ENCODE assay signal across 8 cellular contexts in genomic region chr19:43575955-43576451, GRCh38. TPM values are rescaled to one million over a fixed set of nuclear protein-coding genes. Genes with fewer than 3 reads are reported as not detected.
DNase-seq lines count a peak whose midpoint lies in the region; ATAC-seq and TF ChIP-seq lines count a peak whose summit lies in the region.

No MANE protein-coding gene starts in this region.

- peak overlapping the region; percentile 96 for H3K4me3 Mint-ChIP-seq in activated CD4-positive, alpha-beta T cell treated with anti-CD3 and anti-CD28 coated beads, Interleukin-2, amount 10 ng/mL, durations not matched to agents 24 days and 14 days
- H3K4me3 Mint-ChIP-seq in WTC11, result peak overlapping the region; percentile 96
- H3K4me3 Mint-ChIP-seq in stimulated activated naive B cell treated with anti-CD40 and anti-IgM and Interleukin-4, amounts not matched to agents 10 μg/mL and 1 μg/mL and 100 μg/mL, for 72 hours, result peak overlapping the region; percentile 97 to 99

- in situ Hi-C loops in ACHN (cut with HindIII; ENCODE audit: low pct_ligation_motif_present, low pct_unique_long_range_greater_than_20kb, low sequenced_read_pairs), result no loop called here

- H3K4me1 Mint-ChIP-seq in activated CD4-positive, alpha-beta T cell treated with anti-CD3 and anti-CD28 coated beads, Interleukin-2, amount 10 ng/mL, durations not matched to agents 24 days and 14 days, result peaks cover 29% of the 10 kb centered on the region
- H3K4me1 Mint-ChIP-seq in WTC11, result peaks cover 36% of the 10 kb centered on the region
- H3K4me1 Mint-ChIP-seq in stimulated activated naive B cell treated with anti-CD40 and anti-IgM and Interleukin-4, amounts not matched to agents 10 μg/mL and 1 μg/mL and 100 μg/mL, for 72 hours, result peaks cover 26 to 61% of the 10 kb centered on the region in 2 donors

- peaks cover 14% of the 10 kb centered on the region for H3K36me3 Mint-ChIP-seq in activated CD4-positive, alpha-beta T cell treated with anti-CD3 and anti-CD28 coated beads, Interleukin-2, amount 10 ng/mL, durations not matched to agents 24 days and 14 days (ENCODE audit: low read depth)
- no peaks in the 10 kb centered on the region; the same call in 1 of the 2 replicates for H3K36me3 Mint-ChIP-seq in WTC11
- H3K36me3 Mint-ChIP-seq in stimulated activated naive B cell treated with anti-CD40 and anti-IgM and Interleukin-4, amounts not matched to agents 10 μg/mL and 1 μg/mL and 100 μg/mL, for 72 hours, result peaks cover 5 to 17% of the 10 kb centered on the region in 2 donors

- TF ChIP-seq CTCF in WTC11 (IDR thresholded peaks at IDR 0.05), result no peak

- peak; percentile 68 for DNase-seq in activated CD4-positive, alpha-beta T cell treated with anti-CD3 and anti-CD28 coated beads, Interleukin-2, amount 10 ng/mL, durations not matched to agents 24 days and 14 days
- DNase-seq in activated CD4-positive, alpha-beta T cell treated with anti-CD3 and anti-CD28 coated beads, Interleukin-2, amount 50 U/mL, for 48 hours, result no peak
- no peak for DNase-seq in WTC11 (ENCODE audit: low spot score)
- DNase-seq in left ventricle myocardium superior, result no peak
- no peak for DNase-seq in stimulated activated naive B cell treated with anti-CD40 and anti-IgM and Interleukin-4, amounts not matched to agents 10 μg/mL and 1 μg/mL and 100 μg/mL, for 72 hours
- no peak for DNase-seq in CD1c-positive myeloid dendritic cell (ENCODE audit: extremely low spot score)
- no peak for DNase-seq in ACHN

- peak overlapping the region; percentile 68 for H3K27ac Mint-ChIP-seq in activated CD4-positive, alpha-beta T cell treated with anti-CD3 and anti-CD28 coated beads, Interleukin-2, amount 10 ng/mL, durations not matched to agents 24 days and 14 days
- H3K27ac Mint-ChIP-seq in WTC11, result peak overlapping the region; percentile 80
- peak overlapping the region; percentile 91 for H3K27ac Mint-ChIP-seq in stimulated activated naive B cell treated with anti-CD40 and anti-IgM and Interleukin-4, amounts not matched to agents 10 μg/mL and 1 μg/mL and 100 μg/mL, for 72 hours

- CTCF ChIA-PET in WTC11 (lab: Charles Lee), result interaction anchor here (0.8 to 2.8 kb wide), 4 partner anchors 20 to 93 kb away, joined by 3 to 17 read pairs (median 5); partner anchors contain the start of genes IRGQ and ZNF576

- TF ChIP-seq POLR2A in GM18505 (IDR thresholded peaks at IDR 0.05; ENCODE audit: borderline replicate concordance, extremely low read depth, insufficient read depth, insufficient read length), result no peak

- POLR2A ChIA-PET in WTC11 (lab: Charles Lee), result no interaction called here

- ATAC-seq in WTC11 (no peak; the same call in 1 of the 2 replicates), left ventricle myocardium superior (peak; percentile 1), GM18505 (IDR thresholded peaks at IDR 0.05; ENCODE audit: unreplicated experiment) (no peak)
- ATAC-seq in stimulated activated naive B cell treated with anti-CD40 and anti-IgM and Interleukin-4, amounts not matched to agents 10 μg/mL and 1 μg/mL and 100 μg/mL, for 72 hours (replicated peaks), result peak; percentile 2

- no peaks in the 10 kb centered on the region for H3K27me3 Mint-ChIP-seq in activated CD4-positive, alpha-beta T cell treated with anti-CD3 and anti-CD28 coated beads, Interleukin-2, amount 10 ng/mL, durations not matched to agents 24 days and 14 days
- no peaks in the 10 kb centered on the region; the same call in none of the 2 replicates for H3K27me3 Mint-ChIP-seq in WTC11 (ENCODE audit: low read depth)
- H3K27me3 Mint-ChIP-seq in stimulated activated naive B cell treated with anti-CD40 and anti-IgM and Interleukin-4, amounts not matched to agents 10 μg/mL and 1 μg/mL and 100 μg/mL, for 72 hours, result no peaks in the 10 kb centered on the region

- H3K9me3 Mint-ChIP-seq in activated CD4-positive, alpha-beta T cell treated with anti-CD3 and anti-CD28 coated beads, Interleukin-2, amount 10 ng/mL, durations not matched to agents 24 days and 14 days, result no peaks in the 10 kb centered on the region
- no peaks in the 10 kb centered on the region for H3K9me3 Mint-ChIP-seq in WTC11
- H3K9me3 Mint-ChIP-seq in stimulated activated naive B cell treated with anti-CD40 and anti-IgM and Interleukin-4, amounts not matched to agents 10 μg/mL and 1 μg/mL and 100 μg/mL, for 72 hours, result no peaks in the 10 kb centered on the region

- intact Hi-C loops in activated CD4-positive, alpha-beta T cell treated with anti-CD3 and anti-CD28 coated beads, Interleukin-2, amount 10 ng/mL, durations not matched to agents 24 days and 14 days (cut with micrococcal nuclease), result loop anchor here (1.0 to 5.0 kb wide), 5 partner anchors 20 to 129 kb away; partner anchors contain the start of genes IRGQ, ZNF428, ZNF575 and ZNF576
- intact Hi-C loops in left ventricle myocardium superior (cut with micrococcal nuclease), result no loop called here

TF ChIP-seq in WTC11, 78 proteins besides CTCF, POLR2A, EP300 and RAD21:
- TF ChIP-seq ZNF263 (CRISPR knock-in tag; IDR thresholded peaks at IDR 0.05; ENCODE audit: low read depth), result no peak
- no peak for TF ChIP-seq HMGA2 (CRISPR knock-in tag; IDR thresholded peaks at IDR 0.05)
- TF ChIP-seq, protein P1, sequence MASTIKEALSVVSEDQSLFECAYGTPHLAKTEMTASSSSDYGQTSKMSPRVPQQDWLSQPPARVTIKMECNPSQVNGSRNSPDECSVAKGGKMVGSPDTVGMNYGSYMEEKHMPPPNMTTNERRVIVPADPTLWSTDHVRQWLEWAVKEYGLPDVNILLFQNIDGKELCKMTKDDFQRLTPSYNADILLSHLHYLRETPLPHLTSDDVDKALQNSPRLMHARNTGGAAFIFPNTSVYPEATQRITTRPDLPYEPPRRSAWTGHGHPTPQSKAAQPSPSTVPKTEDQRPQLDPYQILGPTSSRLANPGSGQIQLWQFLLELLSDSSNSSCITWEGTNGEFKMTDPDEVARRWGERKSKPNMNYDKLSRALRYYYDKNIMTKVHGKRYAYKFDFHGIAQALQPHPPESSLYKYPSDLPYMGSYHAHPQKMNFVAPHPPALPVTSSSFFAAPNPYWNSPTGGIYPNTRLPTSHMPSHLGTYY (CRISPR knock-in tag; IDR thresholded peaks at IDR 0.05), result no peak
- TF ChIP-seq ETV6 (CRISPR knock-in tag; IDR thresholded peaks at IDR 0.05), result no peak
- no peak for TF ChIP-seq FOXK1 (CRISPR knock-in tag; IDR thresholded peaks at IDR 0.05)
- TF ChIP-seq ZNF396 (CRISPR knock-in tag; IDR thresholded peaks at IDR 0.05; ENCODE audit: borderline replicate concordance), result no peak
- TF ChIP-seq NFE2L1 (CRISPR knock-in tag; IDR thresholded peaks at IDR 0.05), result no peak
- TF ChIP-seq NR1H2 (CRISPR knock-in tag; IDR thresholded peaks at IDR 0.05), result no peak
- no peak for TF ChIP-seq NR3C1 (CRISPR knock-in tag; conservative IDR thresholded peaks at IDR 0.05; ENCODE audit: low read depth)
- no peak for TF ChIP-seq USF1 (CRISPR knock-in tag; IDR thresholded peaks at IDR 0.05)
- no peak for TF ChIP-seq ZNF138 (CRISPR knock-in tag; conservative IDR thresholded peaks at IDR 0.05)
- no peak for TF ChIP-seq RELA (CRISPR knock-in tag; IDR thresholded peaks at IDR 0.05; ENCODE audit: borderline replicate concordance)
- no peak for TF ChIP-seq CREM (CRISPR knock-in tag; IDR thresholded peaks at IDR 0.05)
- no peak for TF ChIP-seq IRF2 (CRISPR knock-in tag; IDR thresholded peaks at IDR 0.05; ENCODE audit: borderline replicate concordance, low read depth)

RNA-seq across cellular contexts. Expression of gene PINLYP, which starts 0.4 kb away (rescaled TPM):
- 7.9 and 9.9 TPM in 2 replicates for total RNA-seq in activated CD4-positive, alpha-beta T cell treated with anti-CD3 and anti-CD28 coated beads, Interleukin-2, amount 10 ng/mL, durations not matched to agents 24 days and 14 days
- total RNA-seq in WTC11 (2021) (6.4 to 11.3 TPM (median 10.6 TPM) in 3 replicates), left ventricle myocardium superior (1.4 TPM)

RNA-seq across cellular contexts. Expression of gene XRCC1, which starts 0.7 kb away (rescaled TPM):
- 27.5 and 29.6 TPM in 2 replicates for total RNA-seq in activated CD4-positive, alpha-beta T cell treated with anti-CD3 and anti-CD28 coated beads, Interleukin-2, amount 10 ng/mL, durations not matched to agents 24 days and 14 days
- 46.5 to 50.8 TPM (median 48.3 TPM) in 3 replicates for total RNA-seq in WTC11 (2021)
- total RNA-seq in left ventricle myocardium superior, result 15.7 TPM

RNA-seq across cellular contexts. Expression of gene IRGQ, which starts 19.9 kb away (rescaled TPM):
- total RNA-seq in activated CD4-positive, alpha-beta T cell treated with anti-CD3 and anti-CD28 coated beads, Interleukin-2, amount 10 ng/mL, durations not matched to agents 24 days and 14 days, result 31.5 and 32.7 TPM in 2 replicates
- 33.6 to 38.1 TPM (median 35.5 TPM) in 3 replicates for total RNA-seq in WTC11 (2021)
- 19.6 TPM for total RNA-seq in left ventricle myocardium superior

RNA-seq across cellular contexts. Expression of gene ZNF576, which starts 20.4 kb away (rescaled TPM):
- 14.4 and 15.3 TPM in 2 replicates for total RNA-seq in activated CD4-positive, alpha-beta T cell treated with anti-CD3 and anti-CD28 coated beads, Interleukin-2, amount 10 ng/mL, durations not matched to agents 24 days and 14 days
- total RNA-seq in WTC11 (2021) (15.9 to 18.5 TPM (median 16.5 TPM) in 3 replicates), left ventricle myocardium superior (12.2 TPM)

RNA-seq across cellular contexts. Expression of gene SRRM5, which starts 35.9 kb away (rescaled TPM):
- total RNA-seq in activated CD4-positive, alpha-beta T cell treated with anti-CD3 and anti-CD28 coated beads, Interleukin-2, amount 10 ng/mL, durations not matched to agents 24 days and 14 days, result 0.19 and 0.37 TPM in 2 replicates
- 0.34 to 0.44 TPM (median 0.42 TPM) in 3 replicates for total RNA-seq in WTC11 (2021)
- 0.20 TPM for total RNA-seq in left ventricle myocardium superior

Comparison
In these comparisons a context has a peak if more than half of its experiments do, and no peak if none do; other contexts are left out.
1. ATAC-seq: peak in left ventricle myocardium superior (single experiment) and stimulated activated naive B cell treated with anti-CD40 and anti-IgM and Interleukin-4, amounts not matched to agents 10 μg/mL and 1 μg/mL and 100 μg/mL, for 72 hours (2 of 2); none in WTC11 (single experiment) and GM18505 (single experiment).
2. Peak in every context shown above with its lines, with median percentiles within 50 percentile points of each other: H3K27ac Mint-ChIP-seq and H3K4me3 Mint-ChIP-seq.